ENCODE assay signal across 8 cellular contexts in the genomic region with DNA sequence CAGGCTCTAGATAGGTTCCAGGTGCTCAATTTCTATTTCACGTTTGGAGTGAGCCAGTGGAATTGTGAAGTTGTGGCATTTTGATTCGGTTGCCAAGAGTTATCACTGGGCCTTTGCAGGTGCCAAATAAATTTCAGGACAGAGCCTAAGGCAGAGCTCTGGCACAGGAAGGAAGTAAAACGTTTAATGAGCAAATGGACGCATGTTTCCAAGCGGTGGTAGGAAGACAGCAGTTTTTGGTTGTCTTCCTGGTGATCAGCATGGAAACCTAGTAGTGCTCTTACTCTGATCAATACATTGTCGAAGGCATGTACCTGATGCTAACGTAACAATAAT. TPM values are rescaled to one million over a fixed set of nuclear protein-coding genes. Genes with fewer than 3 reads are reported as not detected.
A peak's percentile ranks its signal among the peaks of the same experiment; 100 is the strongest.
DNase-seq lines count a peak whose midpoint lies in the region; ATAC-seq, FAIRE-seq and TF ChIP-seq lines count a peak whose summit lies in the region.

No MANE protein-coding gene starts in this region.

- no peak for TF ChIP-seq EP300 in HepG2 (IDR thresholded peaks at IDR 0.05; ENCODE audit: low read depth in 2 of 2, low read length in 2 of 2)
- TF ChIP-seq EP300 in HepG2 (CRISPR knock-in tag; IDR thresholded peaks at IDR 0.05; ENCODE audit: borderline replicate concordance), result no peak

- H3K27ac ChIP-seq in HepG2 (ENCODE audit: extremely low read length, insufficient read depth, low read length), result no peak overlapping the region

- H3K9ac ChIP-seq in HepG2 (ENCODE audit: insufficient read depth, low read depth, low read length), result peak overlapping the region; percentile 54; the same call in 1 of the 2 replicates

- peak overlapping the region; percentile 97 for H3K4me2 ChIP-seq in HepG2 (ENCODE audit: low read depth, low read length)

- BruUV-seq in HepG2 (replicated peaks; lab: Mats Ljungman, UMichigan), result TSS peak; percentile 71

- in situ Hi-C loops in astrocyte of the spinal cord (cut with HindIII; ENCODE audit: low sequenced_read_pairs) (no loop called here), HepG2 (cut with HindIII; ENCODE audit: extremely low pct_ligation_motif_present, low pct_unique_long_range_greater_than_20kb) (no loop called here)

- POLR2A ChIA-PET in HepG2 (lab: Yijun Ruan, JAX), result no interaction called here

- no peaks in the 10 kb centered on the region for H3K27me3 ChIP-seq in HepG2 (ENCODE audit: control insufficient read depth in 1 of 2, insufficient read depth in 2 of 2, low read length in 2 of 2)

- CTCF ChIA-PET in HepG2 (lab: Yijun Ruan, JAX; ENCODE audit: low intra/inter-chr PET ratio, low total read pairs), result no interaction called here

- peak overlapping the region; percentile 95 for H3K4me3 Mint-ChIP-seq in activated T-cell treated with anti-CD3 and anti-CD28 coated beads, Interleukin-2, amount 50 U/mL, for 24 hours
- H3K4me3 Mint-ChIP-seq in type B pancreatic cell, result peak overlapping the region; percentile 90

- TF ChIP-seq CTCF in astrocyte of the spinal cord (IDR thresholded peaks at IDR 0.05; ENCODE audit: low read depth, low read length) (no peak), HepG2 (CRISPR knock-in tag; IDR thresholded peaks at IDR 0.05) (no peak), type B pancreatic cell (conservative IDR thresholded peaks at IDR 0.05) (no peak)

- H2AFZ ChIP-seq in HepG2 (ENCODE audit: low read length), result no peak overlapping the region

- ATAC-seq in HepG2 (no peak), HG02973 (IDR thresholded peaks at IDR 0.05; ENCODE audit: unreplicated experiment) (no peak)

- peak overlapping the region; percentile 53 for H3K4me3 ChIP-seq in astrocyte of the spinal cord (ENCODE audit: low read depth, low read length)
- H3K4me3 ChIP-seq in HepG2 (replicated peaks in 1 of 3; ENCODE audit: insufficient read depth in 1 of 3, low read depth in 2 of 3, low read length in 3 of 3), result peak overlapping the region; percentile 59 to 80 (median 70)

- no peak for TF ChIP-seq RAD21 in HepG2 (CRISPR knock-in tag; IDR thresholded peaks at IDR 0.05)

- no peaks in the 10 kb centered on the region for H3K79me2 ChIP-seq in HepG2 (ENCODE audit: insufficient read depth, low read length)

- H3K36me3 Mint-ChIP-seq in activated T-cell treated with anti-CD3 and anti-CD28 coated beads, Interleukin-2, amount 50 U/mL, for 24 hours (ENCODE audit: low read depth), result peaks cover 53% of the 10 kb centered on the region
- H3K36me3 Mint-ChIP-seq in type B pancreatic cell, result no peaks in the 10 kb centered on the region

- no peak for DNase-seq in activated T-cell treated with anti-CD3 and anti-CD28 coated beads, Interleukin-2, amount 50 U/mL, for 24 hours
- DNase-seq in activated T-cell treated with anti-CD3 and anti-CD28 coated beads, Interleukin-2, amount 50 U/mL, for 48 hours, result no peak
- DNase-seq in astrocyte of the spinal cord (ENCODE audit: low read depth, low spot score), result no peak
- DNase-seq in HepG2 (ENCODE audit: low spot score), result no peak
- DNase-seq in type B pancreatic cell (ENCODE audit: extremely low spot score, unreplicated experiment), result no peak
- no peak for DNase-seq in SHP77 (lab: John Stamatoyannopoulos, UW)
- no peak for DNase-seq in NCI-H524 treated with DMSO at 0.1 percent for 48 hours (lab: John Stamatoyannopoulos, UW)

- peaks cover 29% of the 10 kb centered on the region for H3K4me1 ChIP-seq in HepG2 (ENCODE audit: insufficient read depth, low read length)

- WGBS in HepG2 (ENCODE audit: low lambda C conversion rate), result 58% methylated on average over 7 of the region's 7 CpGs

- no peaks in the 10 kb centered on the region for H4K20me1 ChIP-seq in HepG2 (ENCODE audit: insufficient read depth, low read length)

- no peaks in the 10 kb centered on the region for H3K9me3 ChIP-seq in HepG2 (ENCODE audit: low read length)

- TF ChIP-seq POLR2A in HepG2 (IDR thresholded peaks at IDR 0.05; ENCODE audit: insufficient read depth in 1 of 2, low read depth in 2 of 2, low read length in 2 of 2), result no peak

- peak overlapping the region; percentile 97 for H3K27ac Mint-ChIP-seq in activated T-cell treated with anti-CD3 and anti-CD28 coated beads, Interleukin-2, amount 50 U/mL, for 24 hours
- H3K27ac Mint-ChIP-seq in type B pancreatic cell, result peak overlapping the region; percentile 93

- H3K9me3 Mint-ChIP-seq in activated T-cell treated with anti-CD3 and anti-CD28 coated beads, Interleukin-2, amount 50 U/mL, for 24 hours, result no peaks in the 10 kb centered on the region
- no peaks in the 10 kb centered on the region for H3K9me3 Mint-ChIP-seq in type B pancreatic cell

- intact Hi-C loops in HepG2 (cut with micrococcal nuclease; ENCODE audit: unreplicated experiment), result loop anchor here (2.0 kb wide), 1 partner anchor 29 kb away; a partner anchor contains a TSS

- H3K36me3 ChIP-seq in HepG2 (replicated peaks in 1 of 2; ENCODE audit: control insufficient read depth in 1 of 2, insufficient read depth in 2 of 2, low read length in 2 of 2), result no peaks in the 10 kb centered on the region

- H3K4me1 Mint-ChIP-seq in activated T-cell treated with anti-CD3 and anti-CD28 coated beads, Interleukin-2, amount 50 U/mL, for 24 hours (ENCODE audit: low read depth), result peaks cover 71% of the 10 kb centered on the region
- H3K4me1 Mint-ChIP-seq in type B pancreatic cell (ENCODE audit: unreplicated experiment), result peaks cover 17% of the 10 kb centered on the region

- H3K27me3 Mint-ChIP-seq in activated T-cell treated with anti-CD3 and anti-CD28 coated beads, Interleukin-2, amount 50 U/mL, for 24 hours, result no peaks in the 10 kb centered on the region
- H3K27me3 Mint-ChIP-seq in type B pancreatic cell, result peaks cover 15% of the 10 kb centered on the region

- FAIRE-seq in HepG2 (lab: Jason Lieb, UNC), result no peak

TF ChIP-seq in HepG2, 621 proteins besides CTCF, POLR2A, EP300 and RAD21 (continues in another document):
- TF ChIP-seq RORA (CRISPR knock-in tag; IDR thresholded peaks at IDR 0.05) (no peak), SRY (CRISPR knock-in tag; IDR thresholded peaks at IDR 0.05) (peak; percentile 11; the same call in 1 of the 2 replicates)
- TF ChIP-seq, protein P1, sequence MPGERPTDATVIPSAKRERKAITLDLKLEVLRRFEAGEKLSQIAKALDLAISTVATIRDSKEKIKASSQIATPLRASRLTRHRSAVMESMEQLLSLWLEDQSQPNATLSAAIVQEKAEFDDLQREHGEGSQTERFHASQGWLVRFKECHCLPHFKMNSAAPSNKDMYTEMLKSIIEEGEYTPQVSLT (CRISPR knock-in tag; IDR thresholded peaks at IDR 0.05; ENCODE audit: borderline replicate concordance, low read depth), result no peak

RNA-seq across cellular contexts. Expression of a gene that starts 0.5 kb away (rescaled TPM):
- 4.2 and 7.5 TPM in 2 replicates for total RNA-seq in HepG2 (2016; rRNA removed; fragmentation: Illumina TruSeq; extraction: Trizol)
- 0.40 and 0.71 TPM in 2 replicates for total RNA-seq in HepG2 (2016; cell fraction: cytosol; rRNA removed; fragmentation: Illumina TruSeq; extraction: Trizol; ENCODE audit: low read depth)
- total RNA-seq in HepG2 (2016; cell fraction: insoluble cytoplasmic fraction; rRNA removed; fragmentation: Illumina TruSeq; extraction: Trizol), result 4.6 and 6.5 TPM in 2 replicates
- total RNA-seq in HepG2 (2016; cell fraction: membrane; rRNA removed; fragmentation: Illumina TruSeq; extraction: Trizol), result 2.8 and 3.6 TPM in 2 replicates
- total RNA-seq in HepG2 (2016; cell fraction: nucleus; rRNA removed; fragmentation: Illumina TruSeq; extraction: Trizol), result 2.7 and 2.9 TPM in 2 replicates
- 0.41 and 0.50 TPM in 2 replicates for polyA plus RNA-seq in HepG2 (2011; rRNA removed)
- 0.21 and 0.51 TPM in 2 replicates for polyA plus RNA-seq in HepG2 (2011; cell fraction: cytosol; rRNA removed)
- 0.18 and 0.52 TPM in 2 replicates for polyA plus RNA-seq in HepG2 (2011; cell fraction: nucleus; rRNA removed)
- polyA plus RNA-seq in HepG2 (2012), result 0.56 and 1.1 TPM in 2 replicates
- polyA plus RNA-seq in HepG2 (2016; cell fraction: cytosol; fragmentation: Illumina TruSeq; extraction: Trizol; ENCODE audit: low read depth), result 0.20 TPM in 2 replicates
- 4.2 and 5.5 TPM in 2 replicates for polyA plus RNA-seq in HepG2 (2016; cell fraction: insoluble cytoplasmic fraction; fragmentation: Illumina TruSeq; extraction: Trizol; ENCODE audit: low read depth)
- polyA plus RNA-seq in HepG2 (2016; cell fraction: membrane; fragmentation: Illumina TruSeq; extraction: Trizol; ENCODE audit: low read depth), result 1.1 and 1.2 TPM in 2 replicates
- 2.7 and 3.7 TPM in 2 replicates for polyA plus RNA-seq in HepG2 (2016; cell fraction: nucleus; fragmentation: Illumina TruSeq; extraction: Trizol; ENCODE audit: insufficient read depth, low read depth)
- 0.10 and 3.6 TPM in 2 replicates for polyA minus RNA-seq in HepG2 (2011; rRNA and poly(A)+ RNA removed; ENCODE audit: low replicate concordance)
- polyA minus RNA-seq in HepG2 (2011; cell fraction: cytosol; rRNA and poly(A)+ RNA removed), result 0.99 and 1.6 TPM in 2 replicates
- 0.52 and 1.2 TPM in 2 replicates for polyA minus RNA-seq in HepG2 (2011; cell fraction: nucleus; rRNA and poly(A)+ RNA removed)
- total RNA-seq in type B pancreatic cell (ENCODE audit: low replicate concordance), result 2.3 and 2.8 TPM in 2 replicates

RNA-seq across cellular contexts. Expression of a gene that starts 29.3 kb away (rescaled TPM):
- total RNA-seq in HepG2 (2016; rRNA removed; fragmentation: Illumina TruSeq; extraction: Trizol) (61.7 and 83.2 TPM in 2 replicates), type B pancreatic cell (ENCODE audit: low replicate concordance) (43.4 and 46.9 TPM in 2 replicates)
- total RNA-seq in HepG2 (2016; cell fraction: cytosol; rRNA removed; fragmentation: Illumina TruSeq; extraction: Trizol; ENCODE audit: low read depth), result 25.1 and 31.7 TPM in 2 replicates
- total RNA-seq in HepG2 (2016; cell fraction: insoluble cytoplasmic fraction; rRNA removed; fragmentation: Illumina TruSeq; extraction: Trizol), result 61.7 and 79.4 TPM in 2 replicates
- 42.0 and 43.8 TPM in 2 replicates for total RNA-seq in HepG2 (2016; cell fraction: membrane; rRNA removed; fragmentation: Illumina TruSeq; extraction: Trizol)
- 77.0 and 77.1 TPM in 2 replicates for total RNA-seq in HepG2 (2016; cell fraction: nucleus; rRNA removed; fragmentation: Illumina TruSeq; extraction: Trizol)
- 59.2 and 62.2 TPM in 2 replicates for polyA plus RNA-seq in HepG2 (2011; rRNA removed)
- polyA plus RNA-seq in HepG2 (2011; cell fraction: cytosol; rRNA removed), result 27.3 and 42.8 TPM in 2 replicates
- polyA plus RNA-seq in HepG2 (2011; cell fraction: nucleus; rRNA removed), result 60.1 and 69.2 TPM in 2 replicates
- 35.9 and 38.7 TPM in 2 replicates for polyA plus RNA-seq in HepG2 (2012)
- 7.7 and 9.4 TPM in 2 replicates for polyA plus RNA-seq in HepG2 (2016; cell fraction: cytosol; fragmentation: Illumina TruSeq; extraction: Trizol; ENCODE audit: low read depth)
- 58.0 and 61.2 TPM in 2 replicates for polyA plus RNA-seq in HepG2 (2016; cell fraction: insoluble cytoplasmic fraction; fragmentation: Illumina TruSeq; extraction: Trizol; ENCODE audit: low read depth)
- 16.9 and 19.1 TPM in 2 replicates for polyA plus RNA-seq in HepG2 (2016; cell fraction: membrane; fragmentation: Illumina TruSeq; extraction: Trizol; ENCODE audit: low read depth)
- polyA plus RNA-seq in HepG2 (2016; cell fraction: nucleus; fragmentation: Illumina TruSeq; extraction: Trizol; ENCODE audit: insufficient read depth, low read depth), result 60.1 and 64.2 TPM in 2 replicates
- polyA minus RNA-seq in HepG2 (2011; rRNA and poly(A)+ RNA removed; ENCODE audit: low replicate concordance), result 26.8 and 53.5 TPM in 2 replicates
- 26.7 and 30.0 TPM in 2 replicates for polyA minus RNA-seq in HepG2 (2011; cell fraction: cytosol; rRNA and poly(A)+ RNA removed)
- polyA minus RNA-seq in HepG2 (2011; cell fraction: nucleus; rRNA and poly(A)+ RNA removed), result 152 and 170 TPM in 2 replicates
